ENCODE assay signal across 1 cellular context in the genomic region with DNA sequence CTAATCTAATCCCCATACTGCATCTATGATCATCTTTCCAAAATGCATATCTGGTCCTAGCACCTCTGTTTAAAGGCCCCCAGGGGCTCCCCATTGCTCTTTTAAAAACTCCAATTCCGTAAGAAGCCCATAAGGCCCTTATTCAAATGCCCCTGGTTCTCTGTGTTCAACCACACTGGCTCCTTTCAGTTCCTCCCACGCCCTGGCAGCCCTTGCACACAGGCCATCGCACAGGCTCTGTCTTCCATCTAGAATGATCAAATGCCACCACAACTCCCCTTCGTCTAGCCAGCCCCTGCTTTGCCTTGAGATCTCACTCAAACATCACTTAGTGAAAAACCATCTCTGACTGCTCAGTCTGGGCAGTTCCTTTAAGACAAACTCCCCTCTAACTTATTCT.
TF ChIP-seq lines count a peak whose summit lies in the region.

No MANE protein-coding gene starts in this region.

TF ChIP-seq in GM23338, 12 proteins besides CTCF, POLR2A, EP300 and RAD21 (continued from another document):
- TF ChIP-seq, protein P1, sequence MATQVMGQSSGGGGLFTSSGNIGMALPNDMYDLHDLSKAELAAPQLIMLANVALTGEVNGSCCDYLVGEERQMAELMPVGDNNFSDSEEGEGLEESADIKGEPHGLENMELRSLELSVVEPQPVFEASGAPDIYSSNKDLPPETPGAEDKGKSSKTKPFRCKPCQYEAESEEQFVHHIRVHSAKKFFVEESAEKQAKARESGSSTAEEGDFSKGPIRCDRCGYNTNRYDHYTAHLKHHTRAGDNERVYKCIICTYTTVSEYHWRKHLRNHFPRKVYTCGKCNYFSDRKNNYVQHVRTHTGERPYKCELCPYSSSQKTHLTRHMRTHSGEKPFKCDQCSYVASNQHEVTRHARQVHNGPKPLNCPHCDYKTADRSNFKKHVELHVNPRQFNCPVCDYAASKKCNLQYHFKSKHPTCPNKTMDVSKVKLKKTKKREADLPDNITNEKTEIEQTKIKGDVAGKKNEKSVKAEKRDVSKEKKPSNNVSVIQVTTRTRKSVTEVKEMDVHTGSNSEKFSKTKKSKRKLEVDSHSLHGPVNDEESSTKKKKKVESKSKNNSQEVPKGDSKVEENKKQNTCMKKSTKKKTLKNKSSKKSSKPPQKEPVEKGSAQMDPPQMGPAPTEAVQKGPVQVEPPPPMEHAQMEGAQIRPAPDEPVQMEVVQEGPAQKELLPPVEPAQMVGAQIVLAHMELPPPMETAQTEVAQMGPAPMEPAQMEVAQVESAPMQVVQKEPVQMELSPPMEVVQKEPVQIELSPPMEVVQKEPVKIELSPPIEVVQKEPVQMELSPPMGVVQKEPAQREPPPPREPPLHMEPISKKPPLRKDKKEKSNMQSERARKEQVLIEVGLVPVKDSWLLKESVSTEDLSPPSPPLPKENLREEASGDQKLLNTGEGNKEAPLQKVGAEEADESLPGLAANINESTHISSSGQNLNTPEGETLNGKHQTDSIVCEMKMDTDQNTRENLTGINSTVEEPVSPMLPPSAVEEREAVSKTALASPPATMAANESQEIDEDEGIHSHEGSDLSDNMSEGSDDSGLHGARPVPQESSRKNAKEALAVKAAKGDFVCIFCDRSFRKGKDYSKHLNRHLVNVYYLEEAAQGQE (IDR thresholded peaks at IDR 0.05; ENCODE audit: unreplicated experiment), result no peak
- TF ChIP-seq STAT1 (IDR thresholded peaks at IDR 0.05; ENCODE audit: unreplicated experiment) (no peak), NANOG (IDR thresholded peaks at IDR 0.05; ENCODE audit: borderline replicate concordance) (no peak), EZH2 (IDR thresholded peaks at IDR 0.05; ENCODE audit: low read depth, unreplicated experiment) (no peak)
- TF ChIP-seq, protein P2, sequence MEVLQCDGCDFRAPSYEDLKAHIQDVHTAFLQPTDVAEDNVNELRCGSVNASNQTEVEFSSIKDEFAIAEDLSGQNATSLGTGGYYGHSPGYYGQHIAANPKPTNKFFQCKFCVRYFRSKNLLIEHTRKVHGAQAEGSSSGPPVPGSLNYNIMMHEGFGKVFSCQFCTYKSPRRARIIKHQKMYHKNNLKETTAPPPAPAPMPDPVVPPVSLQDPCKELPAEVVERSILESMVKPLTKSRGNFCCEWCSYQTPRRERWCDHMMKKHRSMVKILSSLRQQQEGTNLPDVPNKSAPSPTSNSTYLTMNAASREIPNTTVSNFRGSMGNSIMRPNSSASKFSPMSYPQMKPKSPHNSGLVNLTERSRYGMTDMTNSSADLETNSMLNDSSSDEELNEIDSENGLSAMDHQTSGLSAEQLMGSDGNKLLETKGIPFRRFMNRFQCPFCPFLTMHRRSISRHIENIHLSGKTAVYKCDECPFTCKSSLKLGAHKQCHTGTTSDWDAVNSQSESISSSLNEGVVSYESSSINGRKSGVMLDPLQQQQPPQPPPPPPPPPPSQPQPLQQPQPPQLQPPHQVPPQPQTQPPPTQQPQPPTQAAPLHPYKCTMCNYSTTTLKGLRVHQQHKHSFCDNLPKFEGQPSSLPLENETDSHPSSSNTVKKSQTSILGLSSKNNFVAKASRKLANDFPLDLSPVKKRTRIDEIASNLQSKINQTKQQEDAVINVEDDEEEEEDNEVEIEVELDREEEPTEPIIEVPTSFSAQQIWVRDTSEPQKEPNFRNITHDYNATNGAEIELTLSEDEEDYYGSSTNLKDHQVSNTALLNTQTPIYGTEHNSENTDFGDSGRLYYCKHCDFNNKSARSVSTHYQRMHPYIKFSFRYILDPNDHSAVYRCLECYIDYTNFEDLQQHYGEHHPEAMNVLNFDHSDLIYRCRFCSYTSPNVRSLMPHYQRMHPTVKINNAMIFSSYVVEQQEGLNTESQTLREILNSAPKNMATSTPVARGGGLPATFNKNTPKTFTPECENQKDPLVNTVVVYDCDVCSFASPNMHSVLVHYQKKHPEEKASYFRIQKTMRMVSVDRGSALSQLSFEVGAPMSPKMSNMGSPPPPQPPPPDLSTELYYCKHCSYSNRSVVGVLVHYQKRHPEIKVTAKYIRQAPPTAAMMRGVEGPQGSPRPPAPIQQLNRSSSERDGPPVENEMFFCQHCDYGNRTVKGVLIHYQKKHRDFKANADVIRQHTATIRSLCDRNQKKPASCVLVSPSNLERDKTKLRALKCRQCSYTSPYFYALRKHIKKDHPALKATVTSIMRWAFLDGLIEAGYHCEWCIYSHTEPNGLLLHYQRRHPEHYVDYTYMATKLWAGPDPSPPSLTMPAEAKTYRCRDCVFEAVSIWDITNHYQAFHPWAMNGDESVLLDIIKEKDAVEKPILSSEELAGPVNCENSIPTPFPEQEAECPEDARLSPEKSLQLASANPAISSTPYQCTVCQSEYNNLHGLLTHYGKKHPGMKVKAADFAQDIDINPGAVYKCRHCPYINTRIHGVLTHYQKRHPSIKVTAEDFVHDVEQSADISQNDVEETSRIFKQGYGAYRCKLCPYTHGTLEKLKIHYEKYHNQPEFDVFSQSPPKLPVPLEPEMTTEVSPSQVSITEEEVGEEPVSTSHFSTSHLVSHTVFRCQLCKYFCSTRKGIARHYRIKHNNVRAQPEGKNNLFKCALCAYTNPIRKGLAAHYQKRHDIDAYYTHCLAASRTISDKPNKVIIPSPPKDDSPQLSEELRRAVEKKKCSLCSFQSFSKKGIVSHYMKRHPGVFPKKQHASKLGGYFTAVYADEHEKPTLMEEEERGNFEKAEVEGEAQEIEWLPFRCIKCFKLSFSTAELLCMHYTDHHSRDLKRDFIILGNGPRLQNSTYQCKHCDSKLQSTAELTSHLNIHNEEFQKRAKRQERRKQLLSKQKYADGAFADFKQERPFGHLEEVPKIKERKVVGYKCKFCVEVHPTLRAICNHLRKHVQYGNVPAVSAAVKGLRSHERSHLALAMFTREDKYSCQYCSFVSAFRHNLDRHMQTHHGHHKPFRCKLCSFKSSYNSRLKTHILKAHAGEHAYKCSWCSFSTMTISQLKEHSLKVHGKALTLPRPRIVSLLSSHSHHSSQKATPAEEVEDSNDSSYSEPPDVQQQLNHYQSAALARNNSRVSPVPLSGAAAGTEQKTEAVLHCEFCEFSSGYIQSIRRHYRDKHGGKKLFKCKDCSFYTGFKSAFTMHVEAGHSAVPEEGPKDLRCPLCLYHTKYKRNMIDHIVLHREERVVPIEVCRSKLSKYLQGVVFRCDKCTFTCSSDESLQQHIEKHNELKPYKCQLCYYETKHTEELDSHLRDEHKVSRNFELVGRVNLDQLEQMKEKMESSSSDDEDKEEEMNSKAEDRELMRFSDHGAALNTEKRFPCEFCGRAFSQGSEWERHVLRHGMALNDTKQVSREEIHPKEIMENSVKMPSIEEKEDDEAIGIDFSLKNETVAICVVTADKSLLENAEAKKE (CRISPR knock-in tag; IDR thresholded peaks at IDR 0.05), result no peak
